17 cellular contexts compared by ENCODE assay signal in the genomic region with DNA sequence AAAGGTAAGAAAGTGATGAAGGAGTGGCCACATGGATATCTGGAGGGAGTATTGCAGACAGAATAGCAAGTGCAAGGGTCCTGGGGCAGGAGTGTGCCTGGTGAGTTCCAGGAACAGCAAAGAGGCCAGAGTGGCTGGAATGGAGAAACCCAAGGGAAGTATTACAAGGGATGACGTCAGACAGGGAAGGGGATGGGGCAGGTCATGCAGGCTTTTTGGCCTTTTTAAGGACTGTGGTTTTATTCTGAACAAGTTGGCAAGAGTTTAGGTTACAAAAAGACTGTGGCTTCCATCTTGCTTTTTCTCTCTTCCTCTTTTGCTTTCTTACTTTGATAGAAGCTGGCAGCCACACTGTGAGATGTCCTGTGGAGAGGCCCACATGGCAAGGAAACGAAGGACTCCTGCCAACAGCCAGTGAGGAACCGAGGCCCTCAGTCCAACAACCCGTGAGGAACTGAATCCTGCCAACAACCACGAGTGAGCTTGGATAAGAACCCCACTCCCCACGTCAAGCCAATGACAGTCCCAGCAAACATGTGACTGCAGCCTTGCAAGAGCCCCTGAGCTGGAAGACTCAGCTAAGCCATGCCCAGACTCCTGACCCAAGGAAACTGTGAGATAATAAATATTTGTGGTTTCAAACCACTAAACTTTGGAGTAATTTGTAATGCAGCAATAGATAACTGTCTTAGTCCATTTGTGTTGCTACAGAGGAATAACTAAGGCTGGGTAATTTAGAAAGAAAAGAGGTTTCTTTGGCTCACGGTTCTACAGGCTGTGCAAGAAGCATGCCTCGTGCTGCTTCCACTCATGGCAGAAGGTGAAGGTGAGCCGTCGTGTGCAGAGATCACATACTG. TPM values are rescaled to one million over a fixed set of nuclear protein-coding genes. Genes with fewer than 3 reads are reported as not detected.
DNase-seq lines count a peak whose midpoint lies in the region; ATAC-seq and TF ChIP-seq lines count a peak whose summit lies in the region.
"Had no signal": no experiment of that assay in that cellular context is flagged by ENCODE, and none has a peak within 500 bp of the region (broad histone marks: within the 10 kb centered on the region; RNA-seq: fewer than 3 reads in every experiment).

No MANE protein-coding gene starts in this region.

- H3K4me1 Mint-ChIP-seq in natural killer cell treated with Interleukin-12 subunit alpha and Interleukin-12 subunit beta and Interleukin-15 and Interleukin-18, amount 100 ng/mL, for 72 hours (ENCODE audit: low read depth in 2 of 2) = peaks cover 0 to 16% of the 10 kb centered on the region in 2 donors
- no peaks in the 10 kb centered on the region for H3K4me1 Mint-ChIP-seq in natural killer cell

- 49 to 51% methylated on average over 10 of the region's 10 CpGs for WGBS in aorta, 2 donors

- intact Hi-C loops in natural killer cell (cut with micrococcal nuclease) = no loop called here
- intact Hi-C loops in left ventricle myocardium superior (cut with micrococcal nuclease) = no loop called here
- intact Hi-C loops in aorta (cut with DNase I) = no loop called here

- peaks cover 0 to 3% of the 10 kb centered on the region in 2 donors for H3K27me3 Mint-ChIP-seq in natural killer cell treated with Interleukin-12 subunit alpha and Interleukin-12 subunit beta and Interleukin-15 and Interleukin-18, amount 100 ng/mL, for 72 hours
- peaks cover 0 to 4% of the 10 kb centered on the region in 2 donors for H3K27me3 Mint-ChIP-seq in natural killer cell (ENCODE audit: low read depth in 2 of 2)

- TF ChIP-seq CTCF in natural killer cell (IDR thresholded peaks at IDR 0.05) = no peak

- no peaks in the 10 kb centered on the region for H3K27me3 ChIP-seq in aorta (ENCODE audit: control insufficient read depth in 1 of 2, insufficient read depth in 2 of 2, low read length in 1 of 2)

- peak overlapping the region; percentile 16 for H3K4me3 Mint-ChIP-seq in natural killer cell treated with Interleukin-12 subunit alpha and Interleukin-12 subunit beta and Interleukin-15 and Interleukin-18, amount 100 ng/mL, for 72 hours
- H3K4me3 Mint-ChIP-seq in natural killer cell = no peak overlapping the region
- H3K4me3 Mint-ChIP-seq: B cell had no signal

- no peaks in the 10 kb centered on the region for H3K9me3 ChIP-seq in aorta (ENCODE audit: control insufficient read depth, low read length)

- no peaks in the 10 kb centered on the region for H3K36me3 ChIP-seq in aorta (ENCODE audit: control insufficient read depth in 1 of 2, insufficient read depth in 2 of 2, low read length in 1 of 2)

- no peak overlapping the region for H3K27ac ChIP-seq in aorta (ENCODE audit: low read depth in 1 of 2, low read length in 2 of 2)

- peaks cover 4% of the 10 kb centered on the region for H3K36me3 Mint-ChIP-seq in natural killer cell treated with Interleukin-12 subunit alpha and Interleukin-12 subunit beta and Interleukin-15 and Interleukin-18, amount 100 ng/mL, for 72 hours
- no peaks in the 10 kb centered on the region for H3K36me3 Mint-ChIP-seq in natural killer cell

- no peak for DNase-seq in natural killer cell treated with Interleukin-12 subunit alpha and Interleukin-12 subunit beta and Interleukin-15 and Interleukin-18, amount 100 ng/mL, for 72 hours (ENCODE audit: low spot score)
- DNase-seq in natural killer cell = no peak
- DNase-seq in amniotic epithelial cell (ENCODE audit: low read depth) = peak; percentile 68
- no peak for DNase-seq in left ventricle myocardium superior
- DNase-seq in aorta = peak; percentile 75 to 78
- DNase-seq in retina = no peak
- DNase-seq in activated T-cell treated with anti-CD3 and anti-CD28 coated beads for 4 hours = no peak
- DNase-seq: activated CD4-positive, CD25-positive, alpha-beta regulatory T cell; activated T-cell treated with anti-CD3 and anti-CD28 coated beads, Interleukin-2, amount 50 U/mL, for 48 hours; DMS79 treated with DMSO at 0.1 percent for 48 hours; midbrain; NCI-H146; posterior cingulate gyrus; stimulated activated CD4-positive, alpha-beta T cell treated with anti-CD3 and anti-CD28 coated beads, Interleukin-4, amount 100 ng/mL, for 24 hours; stimulated activated naive CD4-positive, alpha-beta T cell had no signal

- peak overlapping the region in 1 of 2 donors; percentile 29 for H3K27ac Mint-ChIP-seq in natural killer cell treated with Interleukin-12 subunit alpha and Interleukin-12 subunit beta and Interleukin-15 and Interleukin-18, amount 100 ng/mL, for 72 hours
- no peak overlapping the region for H3K27ac Mint-ChIP-seq in natural killer cell
- H3K27ac Mint-ChIP-seq: B cell had no signal

- no peaks in the 10 kb centered on the region for H3K4me1 ChIP-seq in aorta (ENCODE audit: control insufficient read depth in 1 of 2, insufficient read depth in 2 of 2, low read length in 2 of 2)

- no peaks in the 10 kb centered on the region for H3K9me3 Mint-ChIP-seq in natural killer cell treated with Interleukin-12 subunit alpha and Interleukin-12 subunit beta and Interleukin-15 and Interleukin-18, amount 100 ng/mL, for 72 hours
- no peaks in the 10 kb centered on the region for H3K9me3 Mint-ChIP-seq in natural killer cell

- no peak overlapping the region for H3K4me3 ChIP-seq in aorta (ENCODE audit: low read length in 2 of 2)

- no peak for ATAC-seq in natural killer cell treated with Interleukin-12 subunit alpha and Interleukin-12 subunit beta and Interleukin-15 and Interleukin-18, amount 100 ng/mL, for 72 hours
- ATAC-seq in natural killer cell (no peak), left ventricle myocardium superior (peak; percentile 47), aorta (ENCODE audit: low FRiP score) (peak; percentile 88), HG03108 (IDR thresholded peaks at IDR 0.05; ENCODE audit: unreplicated experiment) (no peak)

RNA-seq across cellular contexts. Expression of a gene that starts 19.8 kb away (rescaled TPM):
- total RNA-seq in natural killer cell treated with Interleukin-12 subunit alpha and Interleukin-12 subunit beta and Interleukin-15 and Interleukin-18, amount 100 ng/mL, for 72 hours = 10 to 100 TPM; 12.6 to 14.5 TPM
- total RNA-seq in natural killer cell (10 to 100 TPM; 25.2 to 38.1 (median 36.1) TPM), left ventricle myocardium superior (10.3 TPM), aorta (10 to 100 TPM; 19.5 to 24.9 TPM)
- 1 to 10 TPM; 4.1 to 9.5 TPM for polyA plus RNA-seq in aorta

Comparison
In these comparisons a context has a peak if more than half of its experiments do, and no peak if none do; other contexts are left out.
1. ATAC-seq: peak in left ventricle myocardium superior (single experiment) and aorta (single experiment); none in natural killer cell treated with Interleukin-12 subunit alpha and Interleukin-12 subunit beta and Interleukin-15 and Interleukin-18, amount 100 ng/mL, for 72 hours (0 of 2), natural killer cell (0 of 3) and HG03108 (single experiment).
2. DNase-seq: peak in amniotic epithelial cell (single experiment) and aorta (2 of 2); none in natural killer cell treated with Interleukin-12 subunit alpha and Interleukin-12 subunit beta and Interleukin-15 and Interleukin-18, amount 100 ng/mL, for 72 hours (single experiment), natural killer cell (single experiment), left ventricle myocardium superior (single experiment), retina (single experiment) and activated T-cell treated with anti-CD3 and anti-CD28 coated beads for 4 hours (single experiment).